In genomic region chr14:60845523-60845922, GRCh38 we compare ENCODE assay signal across 1 cellular context.
TF ChIP-seq lines count a peak whose summit lies in the region.

No MANE protein-coding gene starts in this region.

TF ChIP-seq in GM23338, 12 proteins besides CTCF, POLR2A, EP300 and RAD21 (continued from another document):
- no peak for TF ChIP-seq REST (IDR thresholded peaks at IDR 0.05; ENCODE audit: unreplicated experiment)
- no peak for TF ChIP-seq STAT1 (IDR thresholded peaks at IDR 0.05; ENCODE audit: unreplicated experiment)
- TF ChIP-seq JUNB (IDR thresholded peaks at IDR 0.05; ENCODE audit: unreplicated experiment), result no peak
